In genomic region chrX:22666441-22666840, GRCh38 we compare ENCODE assay signal across 9 cellular contexts.
A peak's percentile ranks its signal among the peaks of the same experiment; 100 is the strongest.
DNase-seq lines count a peak whose midpoint lies in the region; ATAC-seq lines count a peak whose summit lies in the region.
"Had no signal": no experiment of that assay in that cellular context is flagged by ENCODE, and none has a peak within 500 bp of the region (broad histone marks: within the 10 kb centered on the region; RNA-seq: fewer than 3 reads in every experiment).

No MANE protein-coding gene starts in this region.

- DNase-seq in EH (ENCODE audit: low read depth): peak; percentile 9
- peak; percentile 14 for DNase-seq in UCSD-AML1 (lab: John Stamatoyannopoulos, UW; ENCODE audit: unreplicated experiment)
- peak; percentile 23 for DNase-seq in left kidney (ENCODE audit: low read depth, low spot score)
- no peak for DNase-seq in NCI-H128 (lab: John Stamatoyannopoulos, UW; ENCODE audit: unreplicated experiment)
- DNase-seq in stimulated activated naive CD4-positive, alpha-beta T cell (lab: John Stamatoyannopoulos, UW): no peak
- DNase-seq in COR-L47 (lab: John Stamatoyannopoulos, UW): no peak

- ATAC-seq in HG02759 (IDR thresholded peaks at IDR 0.05; ENCODE audit: unreplicated experiment) (peak; percentile 68), GM18867 (IDR thresholded peaks at IDR 0.05; ENCODE audit: unreplicated experiment) (no peak)
- ATAC-seq: Right ventricle myocardium inferior had no signal

Comparison
In these comparisons a context has a peak if more than half of its experiments do, and no peak if none do; other contexts are left out.
1. DNase-seq: peak in EH (single experiment), UCSD-AML1 (single experiment) and left kidney (single experiment); none in NCI-H128 (single experiment), stimulated activated naive CD4-positive, alpha-beta T cell (0 of 6) and COR-L47 (single experiment).